Comparison of ENCODE assay signal across 8 cellular contexts in genomic region chr1:225473676-225474438, GRCh38. TPM values are rescaled to one million over a fixed set of nuclear protein-coding genes. Genes with fewer than 3 reads are reported as not detected.
DNase-seq lines count a peak whose midpoint lies in the region; ATAC-seq and TF ChIP-seq lines count a peak whose summit lies in the region.
"Not testable (repeated sequence)": the region's sequence is repeated elsewhere in the genome, so short reads cannot be mapped to it uniquely, and the experiment has no call there.

No MANE protein-coding gene starts in this region.

- DNase-seq in A673 (ENCODE audit: low spot score); Calu3; neural crest cell (ENCODE audit: low read depth, low spot score): not testable (repeated sequence)
- DNase-seq in activated effector memory CD4-positive, alpha-beta T cell treated with anti-CD3 and anti-CD28 coated beads, Interleukin-2, amount 50 U/mL, for 16 hours = peak; percentile 61
- DNase-seq in colonic mucosa (peak; percentile 18), left lobe of liver (ENCODE audit: low spot score) (peak; percentile 40), suprapubic skin (ENCODE audit: low spot score in 2 of 2) (peak; percentile 41 to 70)

- not testable (repeated sequence) for H3K36me3 ChIP-seq in A673 (ENCODE audit: insufficient read depth, low read length, poor library complexity, severe bottlenecking); colonic mucosa; suprapubic skin

- not testable (repeated sequence) for H3K36me3 Mint-ChIP-seq in Calu3 (ENCODE audit: insufficient read depth, unreplicated experiment); T-helper 1 cell treated with Interleukin-12 subunit alpha and Interleukin-12 subunit beta and Interleukin-4 antibody, amounts not matched to agents 30 μg/mL and 1 μg/mL, for 36 hours (ENCODE audit: low read depth); neural crest cell (ENCODE audit: low read depth)

- not testable (repeated sequence) for TF ChIP-seq POLR2A in suprapubic skin (IDR thresholded peaks at IDR 0.05)

- not testable (repeated sequence) for H3K27ac ChIP-seq in A673 (ENCODE audit: low read depth, low read length, poor library complexity, severe bottlenecking); colonic mucosa; suprapubic skin

- not testable (repeated sequence) for H3K27me3 Mint-ChIP-seq in Calu3 (ENCODE audit: unreplicated experiment); T-helper 1 cell treated with Interleukin-12 subunit alpha and Interleukin-12 subunit beta and Interleukin-4 antibody, amounts not matched to agents 30 μg/mL and 1 μg/mL, for 36 hours (ENCODE audit: low read depth); neural crest cell (ENCODE audit: low read depth)

- intact Hi-C loops in A673 (cut with micrococcal nuclease; ENCODE audit: unreplicated experiment) = not testable (repeated sequence)
- intact Hi-C loops in Calu3 (cut with micrococcal nuclease; ENCODE audit: unreplicated experiment) (loop anchor here (2.0 kb wide), 1 partner anchor 503 kb away; no protein-coding TSS in a partner anchor), colonic mucosa (cut with DNase I) (loop anchor here (2.0 kb wide), 2 partner anchors 299 to 371 kb away; no protein-coding TSS in a partner anchor)

- H3K27ac Mint-ChIP-seq in Calu3 (ENCODE audit: unreplicated experiment) = not testable (repeated sequence)
- peak overlapping the region; percentile 15 for H3K27ac Mint-ChIP-seq in T-helper 1 cell treated with Interleukin-12 subunit alpha and Interleukin-12 subunit beta and Interleukin-4 antibody, amounts not matched to agents 30 μg/mL and 1 μg/mL, for 36 hours
- peak overlapping the region; percentile 89 for H3K27ac Mint-ChIP-seq in neural crest cell (ENCODE audit: unreplicated experiment)

- H3K4me3 Mint-ChIP-seq in Calu3 (ENCODE audit: low read depth, unreplicated experiment); neural crest cell: not testable (repeated sequence)
- H3K4me3 Mint-ChIP-seq in T-helper 1 cell treated with Interleukin-12 subunit alpha and Interleukin-12 subunit beta and Interleukin-4 antibody, amounts not matched to agents 30 μg/mL and 1 μg/mL, for 36 hours = peak overlapping the region; percentile 3

- TSS peak; percentile 88 for BruUV-seq in A673 (replicated peaks; lab: Mats Ljungman, UMichigan)
- TSS peak; percentile 23 for BruUV-seq in Calu3 (replicated peaks; lab: Mats Ljungman, UMichigan)

- not testable (repeated sequence) for TF ChIP-seq CTCF in A673 (conservative IDR thresholded peaks at IDR 0.05; ENCODE audit: low read depth, low read length); Calu3 (IDR thresholded peaks at IDR 0.05; ENCODE audit: unreplicated experiment); colonic mucosa (IDR thresholded peaks at IDR 0.05); neural crest cell (conservative IDR thresholded peaks at IDR 0.05); suprapubic skin (IDR thresholded peaks at IDR 0.05)

- H3K4me1 Mint-ChIP-seq in Calu3 (ENCODE audit: low read depth, unreplicated experiment) (peaks cover 10% of the 10 kb centered on the region), neural crest cell (peaks cover 18% of the 10 kb centered on the region)
- peaks cover 51% of the 10 kb centered on the region for H3K4me1 Mint-ChIP-seq in T-helper 1 cell treated with Interleukin-12 subunit alpha and Interleukin-12 subunit beta and Interleukin-4 antibody, amounts not matched to agents 30 μg/mL and 1 μg/mL, for 36 hours (ENCODE audit: low read depth)

- 92% methylated on average over 26 of the region's 26 CpGs for WGBS in suprapubic skin

- H3K4me3 ChIP-seq in A673 (ENCODE audit: low read depth, low read length, poor library complexity, severe bottlenecking); colonic mucosa; suprapubic skin: not testable (repeated sequence)

- H3K9ac ChIP-seq in colonic mucosa (ENCODE audit: low read depth in 2 of 2, low read length in 2 of 2) = peak overlapping the region in 1 of 2 donors; percentile 30

- H3K9me3 ChIP-seq in A673 (ENCODE audit: low read depth, low read length, poor library complexity, severe bottlenecking); colonic mucosa; suprapubic skin: not testable (repeated sequence)

- H3K27me3 ChIP-seq in A673 (replicated peaks; ENCODE audit: insufficient read depth, low read depth, low read length, poor library complexity); colonic mucosa; suprapubic skin: not testable (repeated sequence)

- POLR2A ChIA-PET in A673 (lab: Charles Lee; ENCODE audit: low non-redundant PET) = not testable (repeated sequence)

- not testable (repeated sequence) for ATAC-seq in left lobe of liver

- CTCF ChIA-PET in A673 (lab: Charles Lee) = interaction anchor here (0.8 kb wide), 1 partner anchor 340 kb away, joined by 5 read pairs; no protein-coding TSS in a partner anchor
- CTCF ChIA-PET in Calu3 (lab: Charles Lee) = interaction anchor here (0.7 to 1.4 kb wide), 7 partner anchors 8 to 438 kb away, joined by 3 to 8 read pairs (median 4); partner anchors contain the start of genes EPHX1 and SRP9

- TF ChIP-seq EP300 in suprapubic skin (IDR thresholded peaks at IDR 0.05) = not testable (repeated sequence)

- H3K9me3 Mint-ChIP-seq in Calu3 (ENCODE audit: low read depth, unreplicated experiment); T-helper 1 cell treated with Interleukin-12 subunit alpha and Interleukin-12 subunit beta and Interleukin-4 antibody, amounts not matched to agents 30 μg/mL and 1 μg/mL, for 36 hours; neural crest cell: not testable (repeated sequence)

- H3K4me1 ChIP-seq in A673 (ENCODE audit: insufficient read depth, low read length, poor library complexity, severe bottlenecking); colonic mucosa; suprapubic skin: not testable (repeated sequence)

RNA-seq across cellular contexts. Expression of gene LBR, which starts 46.0 kb away (rescaled TPM):
- total RNA-seq in A673 (2021) (147 and 174 TPM in 2 replicates), Calu3 (2022) (172 and 183 TPM in 2 replicates), colonic mucosa (100 to 1,000 TPM; 111 to 147 TPM), left lobe of liver (22.1 TPM), neural crest cell (168 and 181 TPM in 2 replicates), suprapubic skin (10 to 100 TPM; 18.5 to 57.2 (median 29.8) TPM)
